Comparison of ENCODE assay signal across 25 cellular contexts in the genomic region with DNA sequence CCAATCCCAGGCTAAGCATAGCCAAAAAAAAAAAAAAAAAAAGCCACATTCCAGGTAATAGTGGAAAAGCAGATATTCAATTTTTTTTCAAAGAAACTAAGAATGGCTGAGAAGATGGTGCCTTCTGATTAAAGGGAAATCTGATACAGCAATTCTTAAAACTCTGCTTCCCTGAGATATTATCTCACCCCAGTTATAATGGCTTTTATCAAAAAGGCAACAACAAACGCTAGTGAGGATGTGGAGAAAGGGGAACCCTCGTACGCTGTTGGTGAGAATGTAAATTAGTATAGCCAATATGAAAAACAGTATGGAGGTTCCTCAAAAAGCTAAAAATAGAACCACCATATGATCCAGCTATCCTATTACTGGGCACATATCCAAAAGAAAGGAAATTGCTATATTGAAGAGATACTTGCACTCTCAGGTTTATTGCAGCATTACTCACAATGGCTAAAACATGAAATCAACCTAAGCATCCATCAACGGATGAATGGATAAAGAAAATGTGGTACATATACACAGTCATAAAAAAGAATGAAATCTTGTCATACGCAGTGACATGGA.
A peak's percentile ranks its signal among the peaks of the same experiment; 100 is the strongest.
DNase-seq lines count a peak whose midpoint lies in the region; ATAC-seq and TF ChIP-seq lines count a peak whose summit lies in the region.
"Had no signal": no experiment of that assay in that cellular context is flagged by ENCODE, and none has a peak within 500 bp of the region (broad histone marks: within the 10 kb centered on the region; RNA-seq: fewer than 3 reads in every experiment).

No MANE protein-coding gene starts in this region.

- DNase-seq in NCI-H510A treated with DMSO at 0.1 percent for 48 hours (lab: John Stamatoyannopoulos, UW), result peak; percentile 17
- no peak for DNase-seq in NCI-H510A (lab: John Stamatoyannopoulos, UW)
- peak; percentile 49 for DNase-seq in KBM-7
- DNase-seq in NCI-H2227 treated with DMSO at 0.1 percent for 48 hours (lab: John Stamatoyannopoulos, UW), result peak; percentile 31
- DNase-seq in choroid plexus epithelial cell (ENCODE audit: low read depth), result peak; percentile 67
- no peak for DNase-seq in cerebellar cortex (ENCODE audit: low spot score)
- DNase-seq in esophagus squamous epithelium (lab: John Stamatoyannopoulos, UW), result no peak
- no peak for DNase-seq in T-helper 17 cell
- DNase-seq: activated CD4-positive, alpha-beta T cell treated with anti-CD3 and anti-CD28 coated beads for 48 hours; activated naive CD4-positive, alpha-beta T cell treated with anti-CD3 and anti-CD28 coated beads for 36 hours; activated T-cell treated with anti-CD3 and anti-CD28 coated beads, Interleukin-2, amount 50 U/mL, for 72 hours; amygdala; C1 segment of cervical spinal cord; dermis blood vessel endothelial cell; GF-D8; heart right ventricle; left cardiac atrium; naive B cell; NCI-H524 treated with DMSO at 0.1 percent for 48 hours; Right ventricle myocardium superior; small intestine; stimulated activated CD4-positive, alpha-beta T cell treated with anti-CD3 and anti-CD28 coated beads, Interleukin-2, amount 100 ng/mL, for 24 hours; uterus had no signal

- H3K4me3 Mint-ChIP-seq in T-helper 17 cell, result no peak overlapping the region
- H3K4me3 Mint-ChIP-seq: activated naive CD4-positive, alpha-beta T cell treated with anti-CD3 and anti-CD28 coated beads for 36 hours; activated T-cell treated with anti-CD3 and anti-CD28 coated beads, Interleukin-2, amount 50 U/mL, for 72 hours; memory B cell; naive B cell; stimulated activated effector memory CD8-positive, alpha-beta T cell treated with anti-CD3 and anti-CD28 coated beads, Interleukin-12 subunit alpha, Interleukin-12 subunit beta, amount 100 ng/mL, for 72 hours had no signal

- peaks cover 0 to 6% (median 0%) of the 10 kb centered on the region in 3 donors for H3K4me1 ChIP-seq in esophagus squamous epithelium
- H3K4me1 ChIP-seq: uterus had no signal

- H3K27me3 Mint-ChIP-seq in T-helper 17 cell, result peaks cover 5% of the 10 kb centered on the region
- H3K27me3 Mint-ChIP-seq: memory B cell, naive B cell had no signal

- intact Hi-C loops in esophagus squamous epithelium (cut with DNase I), result no loop called here

- no peak overlapping the region for H3K27ac Mint-ChIP-seq in T-helper 17 cell
- H3K27ac Mint-ChIP-seq: activated naive CD4-positive, alpha-beta T cell treated with anti-CD3 and anti-CD28 coated beads for 36 hours; activated T-cell treated with anti-CD3 and anti-CD28 coated beads, Interleukin-2, amount 50 U/mL, for 72 hours; memory B cell; naive B cell; stimulated activated effector memory CD8-positive, alpha-beta T cell treated with anti-CD3 and anti-CD28 coated beads, Interleukin-12 subunit alpha, Interleukin-12 subunit beta, amount 100 ng/mL, for 72 hours had no signal

- no peak overlapping the region for H3K27ac ChIP-seq in esophagus squamous epithelium
- H3K27ac ChIP-seq: uterus had no signal

- no peak for TF ChIP-seq POLR2A in esophagus squamous epithelium (IDR thresholded peaks at IDR 0.05)

- ATAC-seq in T-helper 17 cell, result no peak
- ATAC-seq: activated T-cell treated with anti-CD3 and anti-CD28 coated beads, Interleukin-2, amount 50 U/mL, for 72 hours; heart right ventricle; left cardiac atrium; stimulated activated effector memory CD8-positive, alpha-beta T cell treated with anti-CD3 and anti-CD28 coated beads, Interleukin-12 subunit alpha, Interleukin-12 subunit beta, amount 100 ng/mL, for 72 hours had no signal

- H3K9me3 ChIP-seq in esophagus squamous epithelium (no peaks in the 10 kb centered on the region), T-helper 17 cell (ENCODE audit: control insufficient read depth, low read length, poor library complexity, severe bottlenecking) (no peaks in the 10 kb centered on the region)
- H3K9me3 ChIP-seq: uterus had no signal

- in situ Hi-C loops in KBM-7 (cut with MboI; ENCODE audit: low pct_unique_long_range_greater_than_20kb, low sequenced_read_pairs), result loop anchor here (25.0 kb wide), 1 partner anchor 93 kb away; no protein-coding TSS in a partner anchor

- H3K4me3 ChIP-seq in choroid plexus epithelial cell (ENCODE audit: low read depth, low read length), result no peak overlapping the region
- no peak overlapping the region for H3K4me3 ChIP-seq in esophagus squamous epithelium
- H3K4me3 ChIP-seq: heart right ventricle, uterus had no signal

- 76 to 87% methylated on average over 5 of the region's 5 CpGs for WGBS in esophagus squamous epithelium, 2 donors

- H3K36me3 ChIP-seq in esophagus squamous epithelium, result peaks cover 0 to 78% (median 0%) of the 10 kb centered on the region in 3 donors
- H3K36me3 ChIP-seq: uterus had no signal

- no peaks in the 10 kb centered on the region for H3K4me1 Mint-ChIP-seq in T-helper 17 cell
- H3K4me1 Mint-ChIP-seq: memory B cell, naive B cell had no signal

- no peak for TF ChIP-seq CTCF in choroid plexus epithelial cell (conservative IDR thresholded peaks at IDR 0.05; ENCODE audit: low read depth, low read length)
- no peak for TF ChIP-seq CTCF in esophagus squamous epithelium (IDR thresholded peaks at IDR 0.05)

- H3K27me3 ChIP-seq in esophagus squamous epithelium, result no peaks in the 10 kb centered on the region
- H3K27me3 ChIP-seq: heart right ventricle, uterus had no signal

- no peaks in the 10 kb centered on the region for H3K36me3 Mint-ChIP-seq in T-helper 17 cell (ENCODE audit: low read depth)

Comparison
In these comparisons a context has a peak if more than half of its experiments do, and no peak if none do; other contexts are left out.
1. DNase-seq: peak in NCI-H510A treated with DMSO at 0.1 percent for 48 hours (single experiment), KBM-7 (single experiment), NCI-H2227 treated with DMSO at 0.1 percent for 48 hours (single experiment) and choroid plexus epithelial cell (single experiment); none in NCI-H510A (single experiment), cerebellar cortex (single experiment), esophagus squamous epithelium (single experiment) and T-helper 17 cell (0 of 3).